In genomic region chr1:179369751-179370341, GRCh38 we compare ENCODE assay signal across 8 cellular contexts. TPM values are rescaled to one million over a fixed set of nuclear protein-coding genes. Genes with fewer than 3 reads are reported as not detected.
DNase-seq lines count a peak whose midpoint lies in the region; ATAC-seq and TF ChIP-seq lines count a peak whose summit lies in the region.

No MANE protein-coding gene starts in this region.

- TF ChIP-seq CTCF in fibroblast of villous mesenchyme (IDR thresholded peaks at IDR 0.05; ENCODE audit: insufficient read depth, low read depth, low read length), result peak; percentile 61
- peak; percentile 76 for TF ChIP-seq CTCF in osteocyte (IDR thresholded peaks at IDR 0.05)

- H3K4me3 ChIP-seq in fibroblast of villous mesenchyme (ENCODE audit: low read depth, low read length), result no peak overlapping the region

- H3K9me3 Mint-ChIP-seq in activated naive CD8-positive, alpha-beta T cell treated with anti-CD3 and anti-CD28 coated beads, Interleukin-2, amount 50 U/mL, for 24 hours, result no peaks in the 10 kb centered on the region
- H3K9me3 Mint-ChIP-seq in activated naive CD8-positive, alpha-beta T cell treated with anti-CD3 and anti-CD28 coated beads for 36 hours, result no peaks in the 10 kb centered on the region
- no peaks in the 10 kb centered on the region for H3K9me3 Mint-ChIP-seq in osteocyte (ENCODE audit: unreplicated experiment)

- no peak overlapping the region for H3K27ac Mint-ChIP-seq in activated naive CD8-positive, alpha-beta T cell treated with anti-CD3 and anti-CD28 coated beads, Interleukin-2, amount 50 U/mL, for 24 hours
- no peak overlapping the region for H3K27ac Mint-ChIP-seq in activated naive CD8-positive, alpha-beta T cell treated with anti-CD3 and anti-CD28 coated beads for 36 hours
- no peak overlapping the region for H3K27ac Mint-ChIP-seq in osteocyte (ENCODE audit: unreplicated experiment)

- no peaks in the 10 kb centered on the region for H3K36me3 Mint-ChIP-seq in activated naive CD8-positive, alpha-beta T cell treated with anti-CD3 and anti-CD28 coated beads, Interleukin-2, amount 50 U/mL, for 24 hours (ENCODE audit: low read depth)
- peaks cover 2% of the 10 kb centered on the region for H3K36me3 Mint-ChIP-seq in activated naive CD8-positive, alpha-beta T cell treated with anti-CD3 and anti-CD28 coated beads for 36 hours
- H3K36me3 Mint-ChIP-seq in osteocyte (ENCODE audit: unreplicated experiment), result no peaks in the 10 kb centered on the region

- no peak overlapping the region for H3K4me3 Mint-ChIP-seq in activated naive CD8-positive, alpha-beta T cell treated with anti-CD3 and anti-CD28 coated beads, Interleukin-2, amount 50 U/mL, for 24 hours
- H3K4me3 Mint-ChIP-seq in activated naive CD8-positive, alpha-beta T cell treated with anti-CD3 and anti-CD28 coated beads for 36 hours, result no peak overlapping the region
- H3K4me3 Mint-ChIP-seq in osteocyte (ENCODE audit: unreplicated experiment), result no peak overlapping the region

- peaks cover 11% of the 10 kb centered on the region for H3K4me1 Mint-ChIP-seq in activated naive CD8-positive, alpha-beta T cell treated with anti-CD3 and anti-CD28 coated beads, Interleukin-2, amount 50 U/mL, for 24 hours
- peaks cover 9% of the 10 kb centered on the region for H3K4me1 Mint-ChIP-seq in activated naive CD8-positive, alpha-beta T cell treated with anti-CD3 and anti-CD28 coated beads for 36 hours
- peaks cover 9% of the 10 kb centered on the region for H3K4me1 Mint-ChIP-seq in osteocyte (ENCODE audit: unreplicated experiment)

- ATAC-seq in activated naive CD8-positive, alpha-beta T cell treated with anti-CD3 and anti-CD28 coated beads, Interleukin-2, amount 50 U/mL, for 24 hours, result peak; percentile 16
- ATAC-seq in GM18498 (IDR thresholded peaks at IDR 0.05; ENCODE audit: unreplicated experiment), result no peak

- peaks cover 2% of the 10 kb centered on the region for H3K27me3 Mint-ChIP-seq in activated naive CD8-positive, alpha-beta T cell treated with anti-CD3 and anti-CD28 coated beads, Interleukin-2, amount 50 U/mL, for 24 hours
- H3K27me3 Mint-ChIP-seq in activated naive CD8-positive, alpha-beta T cell treated with anti-CD3 and anti-CD28 coated beads for 36 hours, result no peaks in the 10 kb centered on the region
- peaks cover 17% of the 10 kb centered on the region for H3K27me3 Mint-ChIP-seq in osteocyte (ENCODE audit: unreplicated experiment)

- no peak for DNase-seq in activated naive CD8-positive, alpha-beta T cell treated with anti-CD3 and anti-CD28 coated beads, Interleukin-2, amount 50 U/mL, for 24 hours
- DNase-seq in activated naive CD8-positive, alpha-beta T cell treated with anti-CD3 and anti-CD28 coated beads for 36 hours, result no peak
- DNase-seq in HK-2 (ENCODE audit: unreplicated experiment) (peak; percentile 22), NCI-H510A treated with DMSO at 0.1 percent for 48 hours (lab: John Stamatoyannopoulos, UW) (peak; percentile 87), fibroblast of villous mesenchyme (ENCODE audit: low read depth) (peak; percentile 82), osteocyte (ENCODE audit: extremely low spot score, unreplicated experiment) (no peak)
- peak; percentile 19 for DNase-seq in activated CD4-positive, alpha-beta T cell treated with anti-CD3 and anti-CD28 coated beads for 48 hours

RNA-seq across cellular contexts. Expression of gene AXDND1, which starts 4.1 kb away (rescaled TPM):
- under 1 TPM; 0.56 to 0.64 TPM for total RNA-seq in activated naive CD8-positive, alpha-beta T cell treated with anti-CD3 and anti-CD28 coated beads for 36 hours
- total RNA-seq in fibroblast of villous mesenchyme (0.64 TPM in 1 of 2 replicates, not detected in the other), osteocyte (0.39 and 0.70 TPM in 2 replicates)

Comparison
In these comparisons a context has a peak if more than half of its experiments do, and no peak if none do; other contexts are left out.
1. DNase-seq: peak in HK-2 (single experiment), NCI-H510A treated with DMSO at 0.1 percent for 48 hours (single experiment), activated CD4-positive, alpha-beta T cell treated with anti-CD3 and anti-CD28 coated beads for 48 hours (single experiment) and fibroblast of villous mesenchyme (single experiment); none in activated naive CD8-positive, alpha-beta T cell treated with anti-CD3 and anti-CD28 coated beads, Interleukin-2, amount 50 U/mL, for 24 hours (single experiment), activated naive CD8-positive, alpha-beta T cell treated with anti-CD3 and anti-CD28 coated beads for 36 hours (single experiment) and osteocyte (single experiment).